In the genomic region with DNA sequence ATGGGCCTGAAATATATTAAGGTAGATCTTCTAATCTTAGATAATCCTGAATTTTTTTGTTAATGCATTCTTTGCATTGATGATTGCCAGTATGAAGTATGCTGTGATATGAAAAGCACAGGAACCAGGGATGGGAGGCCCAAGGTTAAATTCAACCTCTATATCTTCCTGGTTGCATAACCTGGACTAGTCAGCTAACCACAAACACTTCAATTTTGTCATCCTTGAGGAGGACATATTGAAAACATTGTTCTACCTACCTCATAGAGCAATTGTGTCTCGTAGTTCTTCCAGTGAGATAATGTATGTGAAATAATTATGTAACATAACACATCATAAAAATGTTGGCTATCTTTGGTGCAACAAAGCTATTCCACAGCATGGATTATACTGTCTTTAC, we compare ENCODE assay signal across 1 cellular context.
TF ChIP-seq lines count a peak whose summit lies in the region.

No MANE protein-coding gene starts in this region.

TF ChIP-seq in H1, 55 proteins besides CTCF, POLR2A, EP300 and RAD21:
- TF ChIP-seq, protein P1, sequence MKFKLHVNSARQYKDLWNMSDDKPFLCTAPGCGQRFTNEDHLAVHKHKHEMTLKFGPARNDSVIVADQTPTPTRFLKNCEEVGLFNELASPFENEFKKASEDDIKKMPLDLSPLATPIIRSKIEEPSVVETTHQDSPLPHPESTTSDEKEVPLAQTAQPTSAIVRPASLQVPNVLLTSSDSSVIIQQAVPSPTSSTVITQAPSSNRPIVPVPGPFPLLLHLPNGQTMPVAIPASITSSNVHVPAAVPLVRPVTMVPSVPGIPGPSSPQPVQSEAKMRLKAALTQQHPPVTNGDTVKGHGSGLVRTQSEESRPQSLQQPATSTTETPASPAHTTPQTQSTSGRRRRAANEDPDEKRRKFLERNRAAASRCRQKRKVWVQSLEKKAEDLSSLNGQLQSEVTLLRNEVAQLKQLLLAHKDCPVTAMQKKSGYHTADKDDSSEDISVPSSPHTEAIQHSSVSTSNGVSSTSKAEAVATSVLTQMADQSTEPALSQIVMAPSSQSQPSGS (IDR thresholded peaks at IDR 0.05; ENCODE audit: low read length) = no peak
- TF ChIP-seq ASH2L (IDR thresholded peaks at IDR 0.05; ENCODE audit: low read length) (no peak), KDM5A (IDR thresholded peaks at IDR 0.05; ENCODE audit: low read length) (no peak), SP4 (IDR thresholded peaks at IDR 0.05; ENCODE audit: low read length) (no peak), CHD1 (IDR thresholded peaks at IDR 0.05; ENCODE audit: low read depth, low read length) (no peak), MAFK (IDR thresholded peaks at IDR 0.05; ENCODE audit: low read depth, low read length) (no peak), POLR2AphosphoS5 (IDR thresholded peaks at IDR 0.05; ENCODE audit: low read depth, low read length) (no peak), FOSL1 (IDR thresholded peaks at IDR 0.05; ENCODE audit: insufficient read depth, low read depth, low read length) (no peak), KDM1A (IDR thresholded peaks at IDR 0.05; ENCODE audit: borderline replicate concordance, low read length) (no peak), CEBPB (IDR thresholded peaks at IDR 0.05; ENCODE audit: low read depth, low read length) (no peak), RFX5 (IDR thresholded peaks at IDR 0.05; ENCODE audit: borderline replicate concordance, low read depth, low read length) (no peak), GTF2F1 (IDR thresholded peaks at IDR 0.05; ENCODE audit: borderline replicate concordance, low read depth, low read length) (no peak)
